ENCODE assay signal across 2 cellular contexts in the genomic region with DNA sequence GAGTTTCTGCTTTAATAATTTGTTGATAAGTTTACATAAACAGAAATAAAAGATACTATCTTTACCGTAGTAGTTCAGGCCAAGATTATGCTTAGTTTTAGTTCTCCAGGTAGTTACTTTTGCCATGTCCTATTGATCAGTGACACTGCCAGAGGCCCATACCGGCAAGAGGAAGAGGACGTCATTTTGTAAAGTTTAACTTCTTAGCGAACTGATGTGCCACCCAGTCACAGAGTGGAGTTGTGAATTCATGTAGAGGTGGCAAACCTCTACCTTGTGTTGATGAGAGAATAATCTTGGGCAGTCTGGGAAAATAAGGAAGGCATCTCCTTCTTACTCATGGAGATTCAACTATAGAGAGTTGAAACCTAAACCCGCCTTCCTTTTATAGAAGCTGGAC.
TF ChIP-seq lines count a peak whose summit lies in the region.

No MANE protein-coding gene starts in this region.

TF ChIP-seq in HCT116, 20 proteins besides CTCF, POLR2A, EP300 and RAD21 (continued from another document):
- TF ChIP-seq, protein P1, sequence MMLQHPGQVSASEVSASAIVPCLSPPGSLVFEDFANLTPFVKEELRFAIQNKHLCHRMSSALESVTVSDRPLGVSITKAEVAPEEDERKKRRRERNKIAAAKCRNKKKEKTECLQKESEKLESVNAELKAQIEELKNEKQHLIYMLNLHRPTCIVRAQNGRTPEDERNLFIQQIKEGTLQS (IDR thresholded peaks at IDR 0.05): no peak
- TF ChIP-seq EZH2phosphoT487 (IDR thresholded peaks at IDR 0.05; ENCODE audit: borderline replicate concordance) (no peak), TCF7L2 (IDR thresholded peaks at IDR 0.05; ENCODE audit: borderline replicate concordance, extremely low read depth, insufficient read depth, insufficient read length) (no peak), SP1 (IDR thresholded peaks at IDR 0.05; ENCODE audit: low read depth) (no peak), CEBPB (IDR thresholded peaks at IDR 0.05; ENCODE audit: low read depth) (no peak), EGR1 (IDR thresholded peaks at IDR 0.05; ENCODE audit: low read depth) (no peak)
- TF ChIP-seq, protein P2, sequence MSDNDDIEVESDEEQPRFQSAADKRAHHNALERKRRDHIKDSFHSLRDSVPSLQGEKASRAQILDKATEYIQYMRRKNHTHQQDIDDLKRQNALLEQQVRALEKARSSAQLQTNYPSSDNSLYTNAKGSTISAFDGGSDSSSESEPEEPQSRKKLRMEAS (IDR thresholded peaks at IDR 0.05): no peak
- TF ChIP-seq, protein P3, sequence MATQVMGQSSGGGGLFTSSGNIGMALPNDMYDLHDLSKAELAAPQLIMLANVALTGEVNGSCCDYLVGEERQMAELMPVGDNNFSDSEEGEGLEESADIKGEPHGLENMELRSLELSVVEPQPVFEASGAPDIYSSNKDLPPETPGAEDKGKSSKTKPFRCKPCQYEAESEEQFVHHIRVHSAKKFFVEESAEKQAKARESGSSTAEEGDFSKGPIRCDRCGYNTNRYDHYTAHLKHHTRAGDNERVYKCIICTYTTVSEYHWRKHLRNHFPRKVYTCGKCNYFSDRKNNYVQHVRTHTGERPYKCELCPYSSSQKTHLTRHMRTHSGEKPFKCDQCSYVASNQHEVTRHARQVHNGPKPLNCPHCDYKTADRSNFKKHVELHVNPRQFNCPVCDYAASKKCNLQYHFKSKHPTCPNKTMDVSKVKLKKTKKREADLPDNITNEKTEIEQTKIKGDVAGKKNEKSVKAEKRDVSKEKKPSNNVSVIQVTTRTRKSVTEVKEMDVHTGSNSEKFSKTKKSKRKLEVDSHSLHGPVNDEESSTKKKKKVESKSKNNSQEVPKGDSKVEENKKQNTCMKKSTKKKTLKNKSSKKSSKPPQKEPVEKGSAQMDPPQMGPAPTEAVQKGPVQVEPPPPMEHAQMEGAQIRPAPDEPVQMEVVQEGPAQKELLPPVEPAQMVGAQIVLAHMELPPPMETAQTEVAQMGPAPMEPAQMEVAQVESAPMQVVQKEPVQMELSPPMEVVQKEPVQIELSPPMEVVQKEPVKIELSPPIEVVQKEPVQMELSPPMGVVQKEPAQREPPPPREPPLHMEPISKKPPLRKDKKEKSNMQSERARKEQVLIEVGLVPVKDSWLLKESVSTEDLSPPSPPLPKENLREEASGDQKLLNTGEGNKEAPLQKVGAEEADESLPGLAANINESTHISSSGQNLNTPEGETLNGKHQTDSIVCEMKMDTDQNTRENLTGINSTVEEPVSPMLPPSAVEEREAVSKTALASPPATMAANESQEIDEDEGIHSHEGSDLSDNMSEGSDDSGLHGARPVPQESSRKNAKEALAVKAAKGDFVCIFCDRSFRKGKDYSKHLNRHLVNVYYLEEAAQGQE (IDR thresholded peaks at IDR 0.05; ENCODE audit: low read depth): no peak
TF ChIP-seq in HCT116: peak in this region for 0.

TF ChIP-seq in WTC11, 78 proteins besides CTCF, POLR2A, EP300 and RAD21 (continued from another document):
- TF ChIP-seq TP53 (CRISPR knock-in tag; IDR thresholded peaks at IDR 0.05) (no peak), EMX1 (CRISPR knock-in tag; IDR thresholded peaks at IDR 0.05) (no peak), TCF7 (CRISPR knock-in tag; IDR thresholded peaks at IDR 0.05; ENCODE audit: low read depth) (no peak), ZNF671 (CRISPR knock-in tag; IDR thresholded peaks at IDR 0.05) (no peak), JUN (CRISPR knock-in tag; IDR thresholded peaks at IDR 0.05) (no peak), ESRRA (CRISPR knock-in tag; IDR thresholded peaks at IDR 0.05; ENCODE audit: borderline replicate concordance) (no peak), ZNF121 (CRISPR knock-in tag; IDR thresholded peaks at IDR 0.05) (no peak), NR2C2 (CRISPR knock-in tag; IDR thresholded peaks at IDR 0.05) (no peak), NFE2L1 (CRISPR knock-in tag; IDR thresholded peaks at IDR 0.05) (no peak), SMAD3 (CRISPR knock-in tag; IDR thresholded peaks at IDR 0.05; ENCODE audit: borderline replicate concordance) (no peak), TEAD1 (CRISPR knock-in tag; IDR thresholded peaks at IDR 0.05) (no peak), MYBL2 (CRISPR knock-in tag; IDR thresholded peaks at IDR 0.05) (no peak)
- TF ChIP-seq, protein P4, sequence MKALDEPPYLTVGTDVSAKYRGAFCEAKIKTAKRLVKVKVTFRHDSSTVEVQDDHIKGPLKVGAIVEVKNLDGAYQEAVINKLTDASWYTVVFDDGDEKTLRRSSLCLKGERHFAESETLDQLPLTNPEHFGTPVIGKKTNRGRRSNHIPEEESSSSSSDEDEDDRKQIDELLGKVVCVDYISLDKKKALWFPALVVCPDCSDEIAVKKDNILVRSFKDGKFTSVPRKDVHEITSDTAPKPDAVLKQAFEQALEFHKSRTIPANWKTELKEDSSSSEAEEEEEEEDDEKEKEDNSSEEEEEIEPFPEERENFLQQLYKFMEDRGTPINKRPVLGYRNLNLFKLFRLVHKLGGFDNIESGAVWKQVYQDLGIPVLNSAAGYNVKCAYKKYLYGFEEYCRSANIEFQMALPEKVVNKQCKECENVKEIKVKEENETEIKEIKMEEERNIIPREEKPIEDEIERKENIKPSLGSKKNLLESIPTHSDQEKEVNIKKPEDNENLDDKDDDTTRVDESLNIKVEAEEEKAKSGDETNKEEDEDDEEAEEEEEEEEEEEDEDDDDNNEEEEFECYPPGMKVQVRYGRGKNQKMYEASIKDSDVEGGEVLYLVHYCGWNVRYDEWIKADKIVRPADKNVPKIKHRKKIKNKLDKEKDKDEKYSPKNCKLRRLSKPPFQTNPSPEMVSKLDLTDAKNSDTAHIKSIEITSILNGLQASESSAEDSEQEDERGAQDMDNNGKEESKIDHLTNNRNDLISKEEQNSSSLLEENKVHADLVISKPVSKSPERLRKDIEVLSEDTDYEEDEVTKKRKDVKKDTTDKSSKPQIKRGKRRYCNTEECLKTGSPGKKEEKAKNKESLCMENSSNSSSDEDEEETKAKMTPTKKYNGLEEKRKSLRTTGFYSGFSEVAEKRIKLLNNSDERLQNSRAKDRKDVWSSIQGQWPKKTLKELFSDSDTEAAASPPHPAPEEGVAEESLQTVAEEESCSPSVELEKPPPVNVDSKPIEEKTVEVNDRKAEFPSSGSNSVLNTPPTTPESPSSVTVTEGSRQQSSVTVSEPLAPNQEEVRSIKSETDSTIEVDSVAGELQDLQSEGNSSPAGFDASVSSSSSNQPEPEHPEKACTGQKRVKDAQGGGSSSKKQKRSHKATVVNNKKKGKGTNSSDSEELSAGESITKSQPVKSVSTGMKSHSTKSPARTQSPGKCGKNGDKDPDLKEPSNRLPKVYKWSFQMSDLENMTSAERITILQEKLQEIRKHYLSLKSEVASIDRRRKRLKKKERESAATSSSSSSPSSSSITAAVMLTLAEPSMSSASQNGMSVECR (CRISPR knock-in tag; IDR thresholded peaks at IDR 0.05; ENCODE audit: borderline replicate concordance): no peak
- TF ChIP-seq, protein P5, sequence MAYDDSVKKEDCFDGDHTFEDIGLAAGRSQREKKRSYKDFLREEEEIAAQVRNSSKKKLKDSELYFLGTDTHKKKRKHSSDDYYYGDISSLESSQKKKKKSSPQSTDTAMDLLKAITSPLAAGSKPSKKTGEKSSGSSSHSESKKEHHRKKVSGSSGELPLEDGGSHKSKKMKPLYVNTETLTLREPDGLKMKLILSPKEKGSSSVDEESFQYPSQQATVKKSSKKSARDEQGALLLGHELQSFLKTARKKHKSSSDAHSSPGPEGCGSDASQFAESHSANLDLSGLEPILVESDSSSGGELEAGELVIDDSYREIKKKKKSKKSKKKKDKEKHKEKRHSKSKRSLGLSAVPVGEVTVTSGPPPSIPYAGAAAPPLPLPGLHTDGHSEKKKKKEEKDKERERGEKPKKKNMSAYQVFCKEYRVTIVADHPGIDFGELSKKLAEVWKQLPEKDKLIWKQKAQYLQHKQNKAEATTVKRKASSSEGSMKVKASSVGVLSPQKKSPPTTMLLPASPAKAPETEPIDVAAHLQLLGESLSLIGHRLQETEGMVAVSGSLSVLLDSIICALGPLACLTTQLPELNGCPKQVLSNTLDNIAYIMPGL (CRISPR knock-in tag; IDR thresholded peaks at IDR 0.05): no peak
TF ChIP-seq in WTC11: peak in this region for 0.
